ENCODE assay signal across 23 cellular contexts in genomic region chr20:41222703-41223102, GRCh38.
DNase-seq lines count a peak whose midpoint lies in the region; ATAC-seq and TF ChIP-seq lines count a peak whose summit lies in the region.
"Had no signal": no experiment of that assay in that cellular context is flagged by ENCODE, and none has a peak within 500 bp of the region (broad histone marks: within the 10 kb centered on the region; RNA-seq: fewer than 3 reads in every experiment).

No MANE protein-coding gene starts in this region.

- no peak overlapping the region for H3K9ac ChIP-seq in neuronal stem cell (ENCODE audit: low read depth, low read length, poor library complexity)
- H3K9ac ChIP-seq: BLaER1 had no signal

- H2BK15ac ChIP-seq in neuronal stem cell (ENCODE audit: low read length), result no peak overlapping the region

- no peak overlapping the region for H3K4me3 ChIP-seq in fibroblast of pulmonary artery (replicated peaks; ENCODE audit: low read depth, low read length)
- H3K4me3 ChIP-seq in neuronal stem cell (ENCODE audit: low read length in 2 of 2), result no peak overlapping the region
- no peak overlapping the region for H3K4me3 ChIP-seq in tibial nerve
- no peak overlapping the region for H3K4me3 ChIP-seq in testis
- H3K4me3 ChIP-seq in right lobe of liver, result no peak overlapping the region
- H3K4me3 ChIP-seq: BLaER1 had no signal

- H3K27me3 Mint-ChIP-seq in brain, result no peaks in the 10 kb centered on the region
- H3K27me3 Mint-ChIP-seq: type B pancreatic cell had no signal

- no peaks in the 10 kb centered on the region for H3K79me1 ChIP-seq in neuronal stem cell (ENCODE audit: low read depth, low read length)

- no peak overlapping the region for H3K27ac ChIP-seq in neuronal stem cell (replicated peaks; ENCODE audit: low read length)
- peak overlapping the region in 3 of 4 donors; percentile 16 to 86 (median 81) for H3K27ac ChIP-seq in tibial nerve
- H3K27ac ChIP-seq in testis, result peak overlapping the region in 1 of 2 donors; percentile 22
- H3K27ac ChIP-seq in right lobe of liver, result no peak overlapping the region
- H3K27ac ChIP-seq: BLaER1, epithelial cell of prostate had no signal

- H2AK5ac ChIP-seq in neuronal stem cell (ENCODE audit: low read depth, low read length), result no peak overlapping the region

- H3K27ac Mint-ChIP-seq in brain, result peak overlapping the region in 4 of 5 experiments; percentile 71 to 98 (median 92)
- H3K27ac Mint-ChIP-seq: activated T-helper 2 cell treated with anti-CD3 and anti-CD28 coated beads, Interferon-gamma antibody, Interleukin-2, Interleukin-4, amounts not matched to agents 10 μg/mL and 5 μg/mL and 100 μg/mL, durations not matched to agents 14 hours and 24 hours and 36 hours; mesothelial cell of epicardium; type B pancreatic cell had no signal

- DNase-seq in fibroblast of pulmonary artery (ENCODE audit: low read depth) (peak; percentile 41), neuronal stem cell (ENCODE audit: low spot score) (no peak), tibial nerve (ENCODE audit: low spot score in 2 of 2) (no peak), GM19240 (ENCODE audit: insufficient read length, low spot score) (no peak), testis (no peak), right lobe of liver (no peak)
- DNase-seq: activated CD4-positive, alpha-beta T cell treated with anti-CD3 and anti-CD28 coated beads for 1 hour; cortex of kidney; KG1; kidney; NCI-H1048; NCI-H2081 treated with DMSO at 0.1 percent for 48 hours; NCI-H526 treated with DMSO at 0.1 percent for 48 hours; occipital lobe; SIG-M5; small intestine had no signal

- no peak overlapping the region for H3K4ac ChIP-seq in neuronal stem cell (ENCODE audit: low read length)

- no peak overlapping the region for H3K23ac ChIP-seq in neuronal stem cell (ENCODE audit: low read depth, low read length, poor library complexity)

- peak overlapping the region; percentile 70 for H2AFZ ChIP-seq in neuronal stem cell (ENCODE audit: low read length)

- no peak overlapping the region for H2BK5ac ChIP-seq in neuronal stem cell (ENCODE audit: low read length)

- H3K4me2 ChIP-seq in neuronal stem cell (ENCODE audit: insufficient read depth, low read length, poor library complexity, severe bottlenecking), result no peak overlapping the region
- H3K4me2 ChIP-seq: BLaER1 had no signal

- TF ChIP-seq EP300 in tibial nerve (IDR thresholded peaks at IDR 0.05), result no peak

- no peak overlapping the region for H3K14ac ChIP-seq in neuronal stem cell (ENCODE audit: low read length)

- no peak for TF ChIP-seq POLR2A in tibial nerve (IDR thresholded peaks at IDR 0.05)
- TF ChIP-seq POLR2A in testis (IDR thresholded peaks at IDR 0.05), result no peak
- no peak for TF ChIP-seq POLR2A in right lobe of liver (IDR thresholded peaks at IDR 0.05)

- intact Hi-C loops in testis (cut with DNase I; ENCODE audit: low total_unique reads) (no loop called here), right lobe of liver (cut with DNase I) (loop anchor here in 1 of 2 donors (10.0 kb wide), 1 partner anchor 48 kb away; no protein-coding TSS in a partner anchor)

- H3K4me1 Mint-ChIP-seq in brain, result peaks cover 42% of the 10 kb centered on the region

- no peak for TF ChIP-seq CTCF in brain (conservative IDR thresholded peaks at IDR 0.05)
- TF ChIP-seq CTCF in fibroblast of pulmonary artery (IDR thresholded peaks at IDR 0.05; ENCODE audit: low read length, missing control alignments), result no peak
- TF ChIP-seq CTCF in tibial nerve (IDR thresholded peaks at IDR 0.05), result no peak
- no peak for TF ChIP-seq CTCF in testis (IDR thresholded peaks at IDR 0.05)
- TF ChIP-seq CTCF in right lobe of liver (IDR thresholded peaks at IDR 0.05), result no peak

- no peak overlapping the region for H3K18ac ChIP-seq in neuronal stem cell (ENCODE audit: low read length)

- peak overlapping the region in 2 of 5 experiments; percentile 42 to 54 for H3K4me3 Mint-ChIP-seq in brain
- H3K4me3 Mint-ChIP-seq: mesothelial cell of epicardium, type B pancreatic cell had no signal

- H3K9me3 ChIP-seq in neuronal stem cell (replicated peaks in 1 of 2; ENCODE audit: control insufficient read depth in 2 of 2, insufficient read depth in 1 of 2, low read depth in 1 of 2, low read length in 2 of 2), result no peaks in the 10 kb centered on the region
- H3K9me3 ChIP-seq in tibial nerve, result no peaks in the 10 kb centered on the region
- H3K9me3 ChIP-seq in testis, result no peaks in the 10 kb centered on the region
- H3K9me3 ChIP-seq in right lobe of liver, result no peaks in the 10 kb centered on the region
- H3K9me3 ChIP-seq: BLaER1 had no signal

- H3K36me3 Mint-ChIP-seq in brain, result peaks cover 17% of the 10 kb centered on the region
- H3K36me3 Mint-ChIP-seq: mesothelial cell of epicardium, type B pancreatic cell had no signal

- no peak overlapping the region for H4K91ac ChIP-seq in neuronal stem cell (ENCODE audit: low read depth, low read length, poor library complexity)

- H4K8ac ChIP-seq in neuronal stem cell (ENCODE audit: low read depth, low read length), result no peak overlapping the region

- no peak overlapping the region for H2BK12ac ChIP-seq in neuronal stem cell (ENCODE audit: low read length)

- H3K4me1 ChIP-seq in neuronal stem cell (ENCODE audit: control insufficient read depth in 2 of 2, insufficient read depth in 1 of 2, low read depth in 1 of 2, low read length in 2 of 2), result peaks cover 3 to 7% of the 10 kb centered on the region in 2 donors
- H3K4me1 ChIP-seq in tibial nerve, result peaks cover 0 to 51% (median 17%) of the 10 kb centered on the region in 4 donors
- H3K4me1 ChIP-seq in testis, result peaks cover 13% of the 10 kb centered on the region
- H3K4me1 ChIP-seq in right lobe of liver, result no peaks in the 10 kb centered on the region
- H3K4me1 ChIP-seq: BLaER1 had no signal

- H3K36me3 ChIP-seq in neuronal stem cell (replicated peaks in 1 of 2; ENCODE audit: control insufficient read depth in 2 of 2, insufficient read depth in 2 of 2, low read length in 2 of 2), result no peaks in the 10 kb centered on the region
- H3K36me3 ChIP-seq in tibial nerve, result no peaks in the 10 kb centered on the region
- no peaks in the 10 kb centered on the region for H3K36me3 ChIP-seq in testis (ENCODE audit: low read depth, missing control alignments)
- no peaks in the 10 kb centered on the region for H3K36me3 ChIP-seq in right lobe of liver
- H3K36me3 ChIP-seq: BLaER1 had no signal

- H2BK120ac ChIP-seq in neuronal stem cell (ENCODE audit: low read depth, low read length), result no peak overlapping the region

- H3K9me3 Mint-ChIP-seq in brain, result peaks cover 0 to 3% (median 0%) of the 10 kb centered on the region in 5 experiments
- H3K9me3 Mint-ChIP-seq: activated T-helper 2 cell treated with anti-CD3 and anti-CD28 coated beads, Interferon-gamma antibody, Interleukin-2, Interleukin-4, amounts not matched to agents 10 μg/mL and 5 μg/mL and 100 μg/mL, durations not matched to agents 14 hours and 24 hours and 36 hours; mesothelial cell of epicardium; type B pancreatic cell had no signal

- ATAC-seq in HG03469 (IDR thresholded peaks at IDR 0.05; ENCODE audit: unreplicated experiment) (no peak), right lobe of liver (no peak)

- no peaks in the 10 kb centered on the region for H3K27me3 ChIP-seq in neuronal stem cell (ENCODE audit: control insufficient read depth in 3 of 3, insufficient read depth in 3 of 3, low read depth in 1 of 3, low read length in 3 of 3)
- no peaks in the 10 kb centered on the region for H3K27me3 ChIP-seq in tibial nerve
- H3K27me3 ChIP-seq in testis, result no peaks in the 10 kb centered on the region
- no peaks in the 10 kb centered on the region for H3K27me3 ChIP-seq in right lobe of liver
- H3K27me3 ChIP-seq: BLaER1 had no signal

Comparison
In these comparisons a context has a peak if more than half of its experiments do, and no peak if none do; other contexts are left out.
1. H3K27ac ChIP-seq: peak in tibial nerve (3 of 4); none in neuronal stem cell (single experiment) and right lobe of liver (0 of 3).